ENCODE assay signal across 12 cellular contexts in the genomic region with DNA sequence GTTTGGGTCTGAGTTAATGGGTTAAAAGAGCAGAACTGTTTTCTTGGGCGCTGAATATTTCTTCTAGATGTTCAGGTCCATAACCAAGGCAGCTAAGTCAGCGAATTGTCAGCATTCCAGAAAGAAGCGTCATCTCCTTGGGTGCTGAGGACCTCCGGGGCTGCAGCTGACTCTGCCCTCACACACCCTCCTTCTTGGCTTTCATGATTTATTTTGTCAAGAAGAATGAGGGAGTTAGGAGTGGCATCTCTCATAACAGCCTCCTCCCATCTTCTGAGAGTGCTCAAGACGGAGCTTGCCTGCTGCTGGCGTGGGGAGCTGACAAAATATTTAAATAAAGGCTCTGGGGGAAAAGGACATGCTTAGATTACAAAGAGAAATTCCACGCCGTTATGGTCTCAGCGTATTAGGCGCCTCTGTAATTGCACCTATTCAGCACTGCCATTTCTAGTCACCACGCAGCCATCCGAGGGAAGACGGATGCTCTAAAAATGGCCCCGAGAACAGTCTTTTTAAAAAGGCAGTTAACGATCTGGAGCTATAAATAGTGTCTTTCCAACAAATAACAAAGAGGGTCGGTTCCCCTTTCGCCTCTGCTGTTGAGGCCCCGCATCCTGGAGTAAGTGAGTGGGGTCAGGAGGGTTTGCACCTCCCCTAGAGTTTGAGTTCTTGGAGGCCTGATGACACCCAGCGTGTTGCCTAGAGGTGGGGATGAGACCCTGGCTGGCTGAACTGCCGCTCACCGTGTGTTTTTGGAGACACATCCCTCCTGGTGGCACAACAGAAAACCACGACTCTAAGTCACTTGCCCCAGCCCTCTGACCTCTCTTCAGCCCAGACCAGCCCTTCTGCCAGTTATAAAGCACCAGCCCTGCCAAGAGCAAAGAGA.
DNase-seq lines count a peak whose midpoint lies in the region; ATAC-seq, FAIRE-seq and TF ChIP-seq lines count a peak whose summit lies in the region.
"Had no signal": no experiment of that assay in that cellular context is flagged by ENCODE, and none has a peak within 500 bp of the region (broad histone marks: within the 10 kb centered on the region; RNA-seq: fewer than 3 reads in every experiment).

No MANE protein-coding gene starts in this region.

- no peak overlapping the region for H2AK5ac ChIP-seq in neuronal stem cell (ENCODE audit: low read depth, low read length)

- no peak overlapping the region for H3K27ac Mint-ChIP-seq in endothelial cell (ENCODE audit: unreplicated experiment)

- no peak overlapping the region for H4K91ac ChIP-seq in neuronal stem cell (ENCODE audit: low read depth, low read length, poor library complexity)

- H3K4me1 ChIP-seq in neuronal stem cell (ENCODE audit: control insufficient read depth in 2 of 2, insufficient read depth in 1 of 2, low read depth in 1 of 2, low read length in 2 of 2) = peaks cover 32 to 45% of the 10 kb centered on the region in 2 donors

- H3K36me3 ChIP-seq in bronchial epithelial cell (ENCODE audit: control insufficient read depth, insufficient read depth, low read length) (peaks cover 1% of the 10 kb centered on the region), neuronal stem cell (replicated peaks in 1 of 2; ENCODE audit: control insufficient read depth in 2 of 2, insufficient read depth in 2 of 2, low read length in 2 of 2) (peaks cover 4 to 21% of the 10 kb centered on the region in 2 donors)
- H3K36me3 ChIP-seq: tibial nerve had no signal

- no peak overlapping the region for H2BK120ac ChIP-seq in neuronal stem cell (ENCODE audit: low read depth, low read length)

- DNase-seq in EH (ENCODE audit: low read depth) (peak; percentile 86), NCI-H1436 (lab: John Stamatoyannopoulos, UW) (peak; percentile 55), bronchial epithelial cell (ENCODE audit: low read depth) (peak; percentile 84), neuronal stem cell (ENCODE audit: low spot score) (no peak), OCI-M1 (lab: John Stamatoyannopoulos, UW) (no peak), endothelial cell (ENCODE audit: low spot score) (no peak)
- DNase-seq: cortex of kidney, T-helper 9 cell had no signal

- H3K4me3 ChIP-seq in bronchial epithelial cell (ENCODE audit: low read depth, low read length) = no peak overlapping the region
- peak overlapping the region in 1 of 2 donors; percentile 23 for H3K4me3 ChIP-seq in neuronal stem cell (ENCODE audit: low read length in 2 of 2)
- H3K4me3 ChIP-seq: tibial nerve had no signal

- no peak overlapping the region for H2BK12ac ChIP-seq in neuronal stem cell (ENCODE audit: low read length)

- H3K9me3 Mint-ChIP-seq in endothelial cell (ENCODE audit: unreplicated experiment) = no peaks in the 10 kb centered on the region

- no peak overlapping the region for H3K23ac ChIP-seq in neuronal stem cell (ENCODE audit: low read depth, low read length, poor library complexity)

- WGBS in neuronal stem cell (ENCODE audit: extremely low coverage in 2 of 2, insufficient read length in 2 of 2, insufficient replicate concordance in 1 of 2), 2 donors = no CpG with 5 or more reads among the region's 22 CpGs

- H3K18ac ChIP-seq in neuronal stem cell (ENCODE audit: low read length) = peak overlapping the region; percentile 50

- H3K27me3 Mint-ChIP-seq in endothelial cell (ENCODE audit: unreplicated experiment) = peaks cover 7% of the 10 kb centered on the region

- ATAC-seq in HG03280 (IDR thresholded peaks at IDR 0.05; ENCODE audit: unreplicated experiment) = no peak
- ATAC-seq in HG02763 (IDR thresholded peaks at IDR 0.05; ENCODE audit: unreplicated experiment) = no peak

- no peak overlapping the region for H3K4me3 Mint-ChIP-seq in endothelial cell (ENCODE audit: unreplicated experiment)

- no peak for TF ChIP-seq CTCF in bronchial epithelial cell (IDR thresholded peaks at IDR 0.05; ENCODE audit: insufficient read depth, low read length, severe bottlenecking)
- TF ChIP-seq CTCF in endothelial cell (IDR thresholded peaks at IDR 0.05; ENCODE audit: unreplicated experiment) = no peak

- no peak overlapping the region for H3K14ac ChIP-seq in neuronal stem cell (ENCODE audit: low read length)

- no peaks in the 10 kb centered on the region for H3K27me3 ChIP-seq in bronchial epithelial cell (ENCODE audit: control insufficient read depth, insufficient read depth, low read length)
- no peaks in the 10 kb centered on the region for H3K27me3 ChIP-seq in neuronal stem cell (ENCODE audit: control insufficient read depth in 3 of 3, insufficient read depth in 3 of 3, low read depth in 1 of 3, low read length in 3 of 3)
- H3K27me3 ChIP-seq: tibial nerve had no signal

- H3K4me2 ChIP-seq in neuronal stem cell (ENCODE audit: insufficient read depth, low read length, poor library complexity, severe bottlenecking) = no peak overlapping the region

- peak; percentile 47 for FAIRE-seq in bronchial epithelial cell (lab: Jason Lieb, UNC)
- FAIRE-seq: GM18507 had no signal

- no peak overlapping the region for H4K8ac ChIP-seq in neuronal stem cell (ENCODE audit: low read depth, low read length)

- H3K4me1 Mint-ChIP-seq in endothelial cell (ENCODE audit: unreplicated experiment) = peaks cover 19% of the 10 kb centered on the region

- no peaks in the 10 kb centered on the region for H3K36me3 Mint-ChIP-seq in endothelial cell (ENCODE audit: low read depth, unreplicated experiment)

- no peak overlapping the region for H2BK15ac ChIP-seq in neuronal stem cell (ENCODE audit: low read length)

- peaks cover 3% of the 10 kb centered on the region for H3K79me1 ChIP-seq in neuronal stem cell (ENCODE audit: low read depth, low read length)

- no peaks in the 10 kb centered on the region for H3K9me3 ChIP-seq in neuronal stem cell (replicated peaks in 1 of 2; ENCODE audit: control insufficient read depth in 2 of 2, insufficient read depth in 1 of 2, low read depth in 1 of 2, low read length in 2 of 2)
- H3K9me3 ChIP-seq: tibial nerve had no signal

- H3K9ac ChIP-seq in neuronal stem cell (ENCODE audit: low read depth, low read length, poor library complexity) = no peak overlapping the region

- no peak overlapping the region for H2AFZ ChIP-seq in neuronal stem cell (ENCODE audit: low read length)

- H2BK5ac ChIP-seq in neuronal stem cell (ENCODE audit: low read length) = no peak overlapping the region

- H3K4ac ChIP-seq in neuronal stem cell (ENCODE audit: low read length) = no peak overlapping the region

- peak overlapping the region; percentile 20 for H3K27ac ChIP-seq in neuronal stem cell (replicated peaks; ENCODE audit: low read length)
- H3K27ac ChIP-seq: tibial nerve had no signal

Comparison
In these comparisons a context has a peak if more than half of its experiments do, and no peak if none do; other contexts are left out.
1. DNase-seq: peak in EH (single experiment), NCI-H1436 (single experiment) and bronchial epithelial cell (single experiment); none in neuronal stem cell (single experiment), OCI-M1 (single experiment) and endothelial cell (single experiment).